In the genomic region with DNA sequence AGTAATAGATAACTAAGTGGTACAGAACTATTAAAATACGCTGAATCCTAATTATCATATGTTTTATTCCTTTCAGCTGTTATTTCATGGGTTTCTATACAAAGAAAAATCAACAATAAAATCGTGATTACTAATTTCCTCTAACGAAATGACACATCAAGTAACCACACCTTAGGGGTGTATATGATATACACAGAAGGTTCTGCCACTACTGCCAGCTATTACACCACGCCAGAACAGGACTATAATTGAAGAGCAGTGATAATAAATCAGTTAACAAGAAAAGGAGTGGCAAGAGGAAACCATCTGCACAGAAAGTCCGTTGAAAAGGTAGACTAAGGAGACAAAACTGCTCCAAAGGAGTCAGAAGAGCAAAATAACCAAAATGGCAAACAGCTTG, we compare ENCODE assay signal across 1 cellular context.
TF ChIP-seq lines count a peak whose summit lies in the region.

No MANE protein-coding gene starts in this region.

TF ChIP-seq in K562, 482 proteins besides CTCF, POLR2A, EP300 and RAD21:
- TF ChIP-seq NCOA1 (IDR thresholded peaks at IDR 0.05; ENCODE audit: low read depth) = no peak
- TF ChIP-seq, protein P1, sequence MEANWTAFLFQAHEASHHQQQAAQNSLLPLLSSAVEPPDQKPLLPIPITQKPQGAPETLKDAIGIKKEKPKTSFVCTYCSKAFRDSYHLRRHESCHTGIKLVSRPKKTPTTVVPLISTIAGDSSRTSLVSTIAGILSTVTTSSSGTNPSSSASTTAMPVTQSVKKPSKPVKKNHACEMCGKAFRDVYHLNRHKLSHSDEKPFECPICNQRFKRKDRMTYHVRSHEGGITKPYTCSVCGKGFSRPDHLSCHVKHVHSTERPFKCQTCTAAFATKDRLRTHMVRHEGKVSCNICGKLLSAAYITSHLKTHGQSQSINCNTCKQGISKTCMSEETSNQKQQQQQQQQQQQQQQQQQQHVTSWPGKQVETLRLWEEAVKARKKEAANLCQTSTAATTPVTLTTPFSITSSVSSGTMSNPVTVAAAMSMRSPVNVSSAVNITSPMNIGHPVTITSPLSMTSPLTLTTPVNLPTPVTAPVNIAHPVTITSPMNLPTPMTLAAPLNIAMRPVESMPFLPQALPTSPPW (CRISPR knock-in tag; IDR thresholded peaks at IDR 0.05) = no peak
- no peak for TF ChIP-seq FOXK1 (CRISPR knock-in tag; IDR thresholded peaks at IDR 0.05; ENCODE audit: borderline replicate concordance)
- TF ChIP-seq CBX8 (IDR thresholded peaks at IDR 0.05; ENCODE audit: borderline replicate concordance, extremely low read depth, low read depth, low read length, poor library complexity, severe bottlenecking) = no peak
- no peak for TF ChIP-seq KAT2B (IDR thresholded peaks at IDR 0.05; ENCODE audit: low read depth, low read length)
- TF ChIP-seq DMBX1 (CRISPR knock-in tag; IDR thresholded peaks at IDR 0.05; ENCODE audit: borderline replicate concordance) = no peak
- TF ChIP-seq, protein P2, sequence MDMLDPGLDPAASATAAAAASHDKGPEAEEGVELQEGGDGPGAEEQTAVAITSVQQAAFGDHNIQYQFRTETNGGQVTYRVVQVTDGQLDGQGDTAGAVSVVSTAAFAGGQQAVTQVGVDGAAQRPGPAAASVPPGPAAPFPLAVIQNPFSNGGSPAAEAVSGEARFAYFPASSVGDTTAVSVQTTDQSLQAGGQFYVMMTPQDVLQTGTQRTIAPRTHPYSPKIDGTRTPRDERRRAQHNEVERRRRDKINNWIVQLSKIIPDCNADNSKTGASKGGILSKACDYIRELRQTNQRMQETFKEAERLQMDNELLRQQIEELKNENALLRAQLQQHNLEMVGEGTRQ (CRISPR knock-in tag; IDR thresholded peaks at IDR 0.05) = no peak
